In the genomic region with DNA sequence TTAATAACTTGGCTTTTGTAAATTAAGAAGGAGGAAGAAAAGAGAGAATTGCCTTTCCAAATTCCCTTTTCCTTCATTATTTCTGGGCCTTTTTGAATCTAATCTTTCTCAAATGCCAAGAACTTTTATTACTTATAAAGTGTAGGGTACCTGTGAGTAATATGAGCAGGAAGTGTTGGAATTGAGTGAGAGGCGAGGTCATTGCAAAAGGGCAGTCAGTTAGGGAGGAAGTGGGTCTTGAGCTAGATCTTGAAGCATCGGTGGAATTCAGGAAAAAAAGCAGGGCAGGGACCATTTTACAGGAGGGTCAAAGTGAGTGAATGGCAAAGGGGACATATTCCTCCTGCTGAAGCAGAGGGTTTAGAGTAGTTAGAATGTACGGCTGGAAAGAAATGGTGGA, we compare ENCODE assay signal across 24 cellular contexts. TPM values are rescaled to one million over a fixed set of nuclear protein-coding genes. Genes with fewer than 3 reads are reported as not detected.
DNase-seq lines count a peak whose midpoint lies in the region; ATAC-seq and TF ChIP-seq lines count a peak whose summit lies in the region.
"Had no signal": no experiment of that assay in that cellular context is flagged by ENCODE, and none has a peak within 500 bp of the region (broad histone marks: within the 10 kb centered on the region; RNA-seq: fewer than 3 reads in every experiment).

No MANE protein-coding gene starts in this region.

- H3K4me3 Mint-ChIP-seq in CD4-positive, alpha-beta memory T cell = no peak overlapping the region
- no peak overlapping the region for H3K4me3 Mint-ChIP-seq in activated T-helper 1 cell treated with anti-CD3 and anti-CD28 coated beads, Interleukin-12 subunit alpha, Interleukin-12 subunit beta, Interleukin-2, Interleukin-4 antibody, amounts not matched to agents 30 ng/mL and 10 ng/mL and 1 ng/mL, durations not matched to agents 14 hours and 24 hours and 36 hours
- peak overlapping the region in 1 of 10 donors; percentile 11 for H3K4me3 Mint-ChIP-seq in naive thymus-derived CD8-positive, alpha-beta T cell
- H3K4me3 Mint-ChIP-seq: activated CD4-positive, alpha-beta T cell treated with anti-CD3 and anti-CD28 coated beads, Interleukin-2, amount 10 ng/mL, durations not matched to agents 24 days and 14 days; stimulated activated effector memory CD8-positive, alpha-beta T cell treated with anti-CD3 and anti-CD28 coated beads, Interleukin-12 subunit alpha, Interleukin-12 subunit beta, amount 100 ng/mL, for 72 hours had no signal

- H3K4me1 Mint-ChIP-seq in CD4-positive, alpha-beta memory T cell = peaks cover 4 to 9% (median 5%) of the 10 kb centered on the region in 4 donors
- H3K4me1 Mint-ChIP-seq in activated T-helper 1 cell treated with anti-CD3 and anti-CD28 coated beads, Interleukin-12 subunit alpha, Interleukin-12 subunit beta, Interleukin-2, Interleukin-4 antibody, amounts not matched to agents 30 ng/mL and 10 ng/mL and 1 ng/mL, durations not matched to agents 14 hours and 24 hours and 36 hours (ENCODE audit: low read depth) = no peaks in the 10 kb centered on the region
- H3K4me1 Mint-ChIP-seq in naive thymus-derived CD8-positive, alpha-beta T cell = peaks cover 0 to 14% (median 4%) of the 10 kb centered on the region in 4 donors
- H3K4me1 Mint-ChIP-seq: stimulated activated effector memory CD8-positive, alpha-beta T cell treated with anti-CD3 and anti-CD28 coated beads, Interleukin-12 subunit alpha, Interleukin-12 subunit beta, amount 100 ng/mL, for 72 hours had no signal

- H3K27ac ChIP-seq in CD4-positive, alpha-beta memory T cell (ENCODE audit: low read depth, low read length) = no peak overlapping the region
- no peak overlapping the region for H3K27ac ChIP-seq in HEK293 (ENCODE audit: extremely low read depth, low read depth, low read length)
- H3K27ac ChIP-seq: BLaER1 treated with 17β-estradiol and CSF1 and Interleukin-3, amounts not matched to agents 10 nM and 100 nM; brain microvascular endothelial cell; coronary artery; esophagus muscularis mucosa had no signal

- POLR2A ChIA-PET in CD4-positive, alpha-beta memory T cell (lab: Charles Lee; ENCODE audit: partially characterized antibody) = interaction anchor here (0.6 kb wide), 1 partner anchor 32 kb away, joined by 4 read pairs; no protein-coding TSS in a partner anchor
- POLR2A ChIA-PET in HEK293 (lab: Yijun Ruan, JAX) = no interaction called here
- POLR2A ChIA-PET in naive thymus-derived CD8-positive, alpha-beta T cell (lab: Charles Lee) = no interaction called here

- H3K27me3 Mint-ChIP-seq in CD4-positive, alpha-beta memory T cell = no peaks in the 10 kb centered on the region
- H3K27me3 Mint-ChIP-seq in activated T-helper 1 cell treated with anti-CD3 and anti-CD28 coated beads, Interleukin-12 subunit alpha, Interleukin-12 subunit beta, Interleukin-2, Interleukin-4 antibody, amounts not matched to agents 30 ng/mL and 10 ng/mL and 1 ng/mL, durations not matched to agents 14 hours and 24 hours and 36 hours (ENCODE audit: insufficient read depth) = no peaks in the 10 kb centered on the region
- no peaks in the 10 kb centered on the region for H3K27me3 Mint-ChIP-seq in naive thymus-derived CD8-positive, alpha-beta T cell
- H3K27me3 Mint-ChIP-seq: activated CD4-positive, alpha-beta T cell treated with anti-CD3 and anti-CD28 coated beads, Interleukin-2, amount 10 ng/mL, durations not matched to agents 24 days and 14 days; naive thymus-derived CD4-positive, alpha-beta T cell had no signal

- no peak overlapping the region for H3K4me3 ChIP-seq in CD4-positive, alpha-beta memory T cell (ENCODE audit: low read length in 2 of 2)
- no peak overlapping the region for H3K4me3 ChIP-seq in HEK293 (ENCODE audit: low read depth, low read length)
- H3K4me3 ChIP-seq: BLaER1 treated with 17β-estradiol and CSF1 and Interleukin-3, amounts not matched to agents 10 nM and 100 nM; coronary artery; esophagus muscularis mucosa had no signal

- DNase-seq in CD4-positive, alpha-beta memory T cell = no peak
- DNase-seq in activated T-helper 1 cell treated with anti-CD3 and anti-CD28 coated beads, Interleukin-12 subunit alpha, Interleukin-12 subunit beta, Interleukin-2, Interleukin-4 antibody, amounts not matched to agents 30 ng/mL and 10 ng/mL and 1 ng/mL, durations not matched to agents 14 hours and 24 hours and 36 hours (ENCODE audit: low spot score) = no peak
- no peak for DNase-seq in naive thymus-derived CD8-positive, alpha-beta T cell
- DNase-seq in amygdala (lab: John Stamatoyannopoulos, UW) = no peak
- DNase-seq in iPS-NIHi7 (ENCODE audit: extremely low spot score) = no peak
- no peak for DNase-seq in SIG-M5 (lab: John Stamatoyannopoulos, UW)
- DNase-seq: activated CD4-positive, alpha-beta T cell treated with anti-CD3 and anti-CD28 coated beads, Interleukin-2, amount 10 ng/mL, durations not matched to agents 24 days and 14 days; activated gamma-delta T cell treated with Interleukin-2 at 50 U/mL for 16 hours; brain microvascular endothelial cell; hippocampal formation; left ventricle myocardium superior; naive thymus-derived CD4-positive, alpha-beta T cell; NCI-H1092; NCI-H187; NCI-H526 treated with DMSO at 0.1 percent for 48 hours; retina; stimulated activated CD4-positive, alpha-beta T cell treated with anti-CD3 and anti-CD28 coated beads, Interleukin-2, amount 100 ng/mL, for 48 hours; T-helper 1 cell had no signal

- ATAC-seq in naive thymus-derived CD8-positive, alpha-beta T cell = no peak
- ATAC-seq: left ventricle myocardium superior; naive thymus-derived CD4-positive, alpha-beta T cell; stimulated activated effector memory CD8-positive, alpha-beta T cell treated with anti-CD3 and anti-CD28 coated beads, Interleukin-12 subunit alpha, Interleukin-12 subunit beta, amount 100 ng/mL, for 72 hours had no signal

- H3K36me3 ChIP-seq in CD4-positive, alpha-beta memory T cell (ENCODE audit: insufficient read depth, low read length) = peaks cover 74% of the 10 kb centered on the region
- peaks cover 46 to 94% of the 10 kb centered on the region in 2 experiments for H3K36me3 ChIP-seq in HEK293 (ENCODE audit: control insufficient read depth in 2 of 2, insufficient read depth in 1 of 2, low read length in 2 of 2)

- CTCF ChIA-PET in CD4-positive, alpha-beta memory T cell (lab: Charles Lee; ENCODE audit: partially characterized antibody) = no interaction called here
- CTCF ChIA-PET in HEK293 (lab: Yijun Ruan, JAX) = no interaction called here

- peaks cover 58 to 84% of the 10 kb centered on the region in 2 donors for H3K36me3 Mint-ChIP-seq in CD4-positive, alpha-beta memory T cell
- H3K36me3 Mint-ChIP-seq in activated T-helper 1 cell treated with anti-CD3 and anti-CD28 coated beads, Interleukin-12 subunit alpha, Interleukin-12 subunit beta, Interleukin-2, Interleukin-4 antibody, amounts not matched to agents 30 ng/mL and 10 ng/mL and 1 ng/mL, durations not matched to agents 14 hours and 24 hours and 36 hours (ENCODE audit: low read depth) = peaks cover 44% of the 10 kb centered on the region
- peaks cover 0 to 89% (median 24%) of the 10 kb centered on the region in 3 donors for H3K36me3 Mint-ChIP-seq in naive thymus-derived CD8-positive, alpha-beta T cell

- TF ChIP-seq CTCF in HEK293 (tag by site-specific recombination; IDR thresholded peaks at IDR 0.05) = no peak

- H3K9me3 ChIP-seq in CD4-positive, alpha-beta memory T cell (ENCODE audit: control insufficient read depth in 1 of 2, low read length in 2 of 2) = no peaks in the 10 kb centered on the region
- H3K9me3 ChIP-seq in HEK293 (ENCODE audit: control insufficient read depth, insufficient read depth, low read depth, low read length) = no peaks in the 10 kb centered on the region
- H3K9me3 ChIP-seq: BLaER1 treated with 17β-estradiol and CSF1 and Interleukin-3, amounts not matched to agents 10 nM and 100 nM; esophagus muscularis mucosa had no signal

- H3K27ac Mint-ChIP-seq in CD4-positive, alpha-beta memory T cell = peak overlapping the region in 5 of 7 donors; percentile 1 to 84 (median 69)
- peak overlapping the region; percentile 63 for H3K27ac Mint-ChIP-seq in activated T-helper 1 cell treated with anti-CD3 and anti-CD28 coated beads, Interleukin-12 subunit alpha, Interleukin-12 subunit beta, Interleukin-2, Interleukin-4 antibody, amounts not matched to agents 30 ng/mL and 10 ng/mL and 1 ng/mL, durations not matched to agents 14 hours and 24 hours and 36 hours
- H3K27ac Mint-ChIP-seq in naive thymus-derived CD8-positive, alpha-beta T cell = peak overlapping the region in 6 of 10 donors; percentile 25 to 77 (median 47)
- H3K27ac Mint-ChIP-seq: activated CD4-positive, alpha-beta T cell treated with anti-CD3 and anti-CD28 coated beads, Interleukin-2, amount 10 ng/mL, durations not matched to agents 24 days and 14 days; stimulated activated effector memory CD8-positive, alpha-beta T cell treated with anti-CD3 and anti-CD28 coated beads, Interleukin-12 subunit alpha, Interleukin-12 subunit beta, amount 100 ng/mL, for 72 hours had no signal

- no peaks in the 10 kb centered on the region for H3K9me3 Mint-ChIP-seq in CD4-positive, alpha-beta memory T cell
- H3K9me3 Mint-ChIP-seq in activated T-helper 1 cell treated with anti-CD3 and anti-CD28 coated beads, Interleukin-12 subunit alpha, Interleukin-12 subunit beta, Interleukin-2, Interleukin-4 antibody, amounts not matched to agents 30 ng/mL and 10 ng/mL and 1 ng/mL, durations not matched to agents 14 hours and 24 hours and 36 hours = no peaks in the 10 kb centered on the region
- H3K9me3 Mint-ChIP-seq in naive thymus-derived CD8-positive, alpha-beta T cell = no peaks in the 10 kb centered on the region
- H3K9me3 Mint-ChIP-seq: activated CD4-positive, alpha-beta T cell treated with anti-CD3 and anti-CD28 coated beads, Interleukin-2, amount 10 ng/mL, durations not matched to agents 24 days and 14 days; naive thymus-derived CD4-positive, alpha-beta T cell; stimulated activated effector memory CD8-positive, alpha-beta T cell treated with anti-CD3 and anti-CD28 coated beads, Interleukin-12 subunit alpha, Interleukin-12 subunit beta, amount 100 ng/mL, for 72 hours had no signal

- intact Hi-C loops in CD4-positive, alpha-beta memory T cell (cut with micrococcal nuclease) = no loop called here
- intact Hi-C loops in activated T-helper 1 cell treated with anti-CD3 and anti-CD28 coated beads, Interleukin-12 subunit alpha, Interleukin-12 subunit beta, Interleukin-2, Interleukin-4 antibody, amounts not matched to agents 30 ng/mL and 10 ng/mL and 1 ng/mL, durations not matched to agents 14 hours and 24 hours and 36 hours (cut with micrococcal nuclease) = no loop called here

- no peaks in the 10 kb centered on the region for H3K27me3 ChIP-seq in CD4-positive, alpha-beta memory T cell (ENCODE audit: insufficient read depth, low read length)
- H3K27me3 ChIP-seq: BLaER1 treated with 17β-estradiol and CSF1 and Interleukin-3, amounts not matched to agents 10 nM and 100 nM; brain microvascular endothelial cell; esophagus muscularis mucosa had no signal

- H3K4me1 ChIP-seq in CD4-positive, alpha-beta memory T cell (ENCODE audit: insufficient read depth, low read length) = no peaks in the 10 kb centered on the region
- H3K4me1 ChIP-seq in HEK293 (ENCODE audit: control insufficient read depth, insufficient read depth, low read length) = no peaks in the 10 kb centered on the region
- H3K4me1 ChIP-seq: BLaER1 treated with 17β-estradiol and CSF1 and Interleukin-3, amounts not matched to agents 10 nM and 100 nM; esophagus muscularis mucosa had no signal

RNA-seq across cellular contexts. Expression of a gene that starts 23.4 kb away (rescaled TPM):
- 10 to 100 TPM; 46.2 to 47.6 TPM for total RNA-seq in CD4-positive, alpha-beta memory T cell
- polyA plus RNA-seq in CD4-positive, alpha-beta memory T cell = 1 to 10 TPM; 1.0 to 5.2 TPM
- 49.9 and 51.4 TPM in 2 replicates for total RNA-seq in activated T-helper 1 cell treated with anti-CD3 and anti-CD28 coated beads, Interleukin-12 subunit alpha, Interleukin-12 subunit beta, Interleukin-2, Interleukin-4 antibody, amounts not matched to agents 30 ng/mL and 10 ng/mL and 1 ng/mL, durations not matched to agents 14 hours and 24 hours and 36 hours
- 10 to 100 TPM; 40.7 to 47.1 TPM for total RNA-seq in naive thymus-derived CD8-positive, alpha-beta T cell
- 1 to 10 TPM; 4.5 to 6.1 (median 5.0) TPM for polyA plus RNA-seq in naive thymus-derived CD8-positive, alpha-beta T cell

RNA-seq across cellular contexts. Expression of a gene that starts 43.5 kb away (rescaled TPM):
- total RNA-seq in CD4-positive, alpha-beta memory T cell = 10 to 100 TPM; 53.1 to 59.8 TPM
- 1 to 10 TPM; 2.0 to 8.8 TPM for polyA plus RNA-seq in CD4-positive, alpha-beta memory T cell
- total RNA-seq in activated T-helper 1 cell treated with anti-CD3 and anti-CD28 coated beads, Interleukin-12 subunit alpha, Interleukin-12 subunit beta, Interleukin-2, Interleukin-4 antibody, amounts not matched to agents 30 ng/mL and 10 ng/mL and 1 ng/mL, durations not matched to agents 14 hours and 24 hours and 36 hours = 65.5 and 66.2 TPM in 2 replicates
- total RNA-seq in naive thymus-derived CD8-positive, alpha-beta T cell = 10 to 100 TPM; 60.3 to 66.7 TPM
- polyA plus RNA-seq in naive thymus-derived CD8-positive, alpha-beta T cell = 10 to 100 TPM in 1 of 3 donors, 1 to 10 TPM in 2; 5.4 to 13.8 (median 5.4) TPM

RNA-seq across cellular contexts. Expression of a gene that starts 55.8 kb away (rescaled TPM):
- 1 to 10 TPM; 3.3 to 3.6 TPM for total RNA-seq in CD4-positive, alpha-beta memory T cell
- 1 to 10 TPM; 6.1 to 7.1 TPM for polyA plus RNA-seq in CD4-positive, alpha-beta memory T cell
- total RNA-seq in activated T-helper 1 cell treated with anti-CD3 and anti-CD28 coated beads, Interleukin-12 subunit alpha, Interleukin-12 subunit beta, Interleukin-2, Interleukin-4 antibody, amounts not matched to agents 30 ng/mL and 10 ng/mL and 1 ng/mL, durations not matched to agents 14 hours and 24 hours and 36 hours = 34.4 and 34.5 TPM in 2 replicates
- 10 to 100 TPM; 11.0 to 11.3 TPM for total RNA-seq in naive thymus-derived CD8-positive, alpha-beta T cell
- 10 to 100 TPM in 2 of 3 donors, 1 to 10 TPM in 1; 9.0 to 15.5 (median 14.4) TPM for polyA plus RNA-seq in naive thymus-derived CD8-positive, alpha-beta T cell
- total RNA-seq: esophagus muscularis mucosa, left ventricle myocardium superior, SK-MEL-5 had no signal
